ENCODE assay signal across 24 cellular contexts in genomic region chr9:127895811-127896210, GRCh38. TPM values are rescaled to one million over a fixed set of nuclear protein-coding genes. Genes with fewer than 3 reads are reported as not detected.
A peak's percentile ranks its signal among the peaks of the same experiment; 100 is the strongest.
DNase-seq lines count a peak whose midpoint lies in the region; ATAC-seq, FAIRE-seq and TF ChIP-seq lines count a peak whose summit lies in the region.
"Had no signal": no experiment of that assay in that cellular context is flagged by ENCODE, and none has a peak within 500 bp of the region (broad histone marks: within the 10 kb centered on the region; RNA-seq: fewer than 3 reads in every experiment).

No MANE protein-coding gene starts in this region.

- no peaks in the 10 kb centered on the region for H4K20me1 ChIP-seq in HepG2 (ENCODE audit: insufficient read depth, low read length)

- POLR2A ChIA-PET in HepG2 (lab: Yijun Ruan, JAX) = interaction anchor here (1.6 kb wide), 1 partner anchor 8 kb away, joined by 7 read pairs; no protein-coding TSS in a partner anchor

- no peaks in the 10 kb centered on the region for H3K9me3 Mint-ChIP-seq in natural killer cell treated with Interleukin-12 subunit alpha and Interleukin-12 subunit beta and Interleukin-15 and Interleukin-18, amount 100 ng/mL, for 72 hours
- H3K9me3 Mint-ChIP-seq: GM23338 had no signal

- H3K9me3 ChIP-seq in HepG2 (ENCODE audit: low read length) = peaks cover 17% of the 10 kb centered on the region
- H3K9me3 ChIP-seq in right lobe of liver = no peaks in the 10 kb centered on the region
- peaks cover 0 to 8% (median 5%) of the 10 kb centered on the region in 3 donors for H3K9me3 ChIP-seq in skeletal muscle tissue (ENCODE audit: control insufficient read depth in 3 of 3, low read length in 3 of 3)

- 98% methylated on average over 8 of the region's 8 CpGs for WGBS in HepG2 (ENCODE audit: low lambda C conversion rate)
- WGBS in right lobe of liver (ENCODE audit: insufficient coverage, low coverage, low lambda C conversion rate, missing lambda C conversion rate) = 85% methylated on average over 6 of the region's 8 CpGs

- no peak for TF ChIP-seq RAD21 in HepG2 (CRISPR knock-in tag; IDR thresholded peaks at IDR 0.05)

- DNase-seq in HepG2 (ENCODE audit: low spot score) (no peak), right lobe of liver (no peak), inferior parietal cortex (ENCODE audit: extremely low spot score) (no peak)
- DNase-seq in natural killer cell treated with Interleukin-12 subunit alpha and Interleukin-12 subunit beta and Interleukin-15 and Interleukin-18, amount 100 ng/mL, for 72 hours (ENCODE audit: low spot score) = peak; percentile 29
- DNase-seq: activated CD4-positive, alpha-beta memory T cell treated with anti-CD3 and anti-CD28 coated beads for 36 hours; activated CD4-positive, alpha-beta T cell treated with anti-CD3 and anti-CD28 coated beads for 1 hour; activated naive CD4-positive, alpha-beta T cell treated with Interleukin-2 at 50 U/mL for 16 hours; amygdala; CD8-positive, alpha-beta T cell; islet precursor cell; NCI-H82; SIG-M5; stimulated activated CD4-positive, alpha-beta T cell treated with anti-CD3 and anti-CD28 coated beads, Interleukin-2, amount 100 ng/mL, for 48 hours; upper lobe of left lung had no signal

- TF ChIP-seq CTCF in HepG2 (CRISPR knock-in tag; IDR thresholded peaks at IDR 0.05) = no peak
- TF ChIP-seq CTCF in right lobe of liver (IDR thresholded peaks at IDR 0.05) = no peak

- H2AFZ ChIP-seq in HepG2 (ENCODE audit: low read length) = no peak overlapping the region
- H2AFZ ChIP-seq: GM23338 had no signal

- H3K27ac Mint-ChIP-seq in natural killer cell treated with Interleukin-12 subunit alpha and Interleukin-12 subunit beta and Interleukin-15 and Interleukin-18, amount 100 ng/mL, for 72 hours = peak overlapping the region in 1 of 2 donors; percentile 35
- H3K27ac Mint-ChIP-seq: activated CD4-positive, alpha-beta memory T cell treated with anti-CD3 and anti-CD28 coated beads for 36 hours; activated T-helper 1 cell treated with anti-CD3 and anti-CD28 coated beads, Interleukin-12 subunit alpha, Interleukin-12 subunit beta, Interleukin-2, Interleukin-4 antibody, amounts not matched to agents 30 ng/mL and 10 ng/mL and 1 ng/mL, durations not matched to agents 14 hours and 24 hours and 36 hours; CD8-positive, alpha-beta T cell; GM23338; IgD-negative memory B cell; T-helper 2 cell treated with Interferon-gamma antibody and Interleukin-4, amounts not matched to agents 5 μg/mL and 100 μg/mL, for 36 hours had no signal

- peak overlapping the region; percentile 86; the same call in 1 of the 2 replicates for H3K4me2 ChIP-seq in HepG2 (ENCODE audit: low read depth, low read length)
- H3K4me2 ChIP-seq: A549, GM23338 had no signal

- H3K27me3 Mint-ChIP-seq in natural killer cell treated with Interleukin-12 subunit alpha and Interleukin-12 subunit beta and Interleukin-15 and Interleukin-18, amount 100 ng/mL, for 72 hours = no peaks in the 10 kb centered on the region
- H3K27me3 Mint-ChIP-seq: activated CD4-positive, alpha-beta memory T cell treated with anti-CD3 and anti-CD28 coated beads for 36 hours; IgD-negative memory B cell had no signal

- TF ChIP-seq EP300 in HepG2 (IDR thresholded peaks at IDR 0.05; ENCODE audit: low read depth in 2 of 2, low read length in 2 of 2) (no peak), HepG2 (CRISPR knock-in tag; IDR thresholded peaks at IDR 0.05; ENCODE audit: borderline replicate concordance) (no peak)

- TF ChIP-seq POLR2A in HepG2 (IDR thresholded peaks at IDR 0.05; ENCODE audit: insufficient read depth in 1 of 2, low read depth in 2 of 2, low read length in 2 of 2) = no peak
- TF ChIP-seq POLR2A in right lobe of liver (IDR thresholded peaks at IDR 0.05) = no peak

- H3K9ac ChIP-seq in HepG2 (ENCODE audit: insufficient read depth, low read depth, low read length) (peak overlapping the region; percentile 75; the same call in 1 of the 2 replicates), skeletal muscle tissue (ENCODE audit: low read depth in 1 of 3, low read length in 3 of 3) (peak overlapping the region in 2 of 3 donors; percentile 84 to 96)

- no peaks in the 10 kb centered on the region for H3K27me3 ChIP-seq in HepG2 (ENCODE audit: control insufficient read depth in 1 of 2, insufficient read depth in 2 of 2, low read length in 2 of 2)
- H3K27me3 ChIP-seq in right lobe of liver = no peaks in the 10 kb centered on the region
- H3K27me3 ChIP-seq in skeletal muscle tissue (ENCODE audit: control insufficient read depth in 3 of 3, insufficient read depth in 3 of 3, low read length in 3 of 3) = no peaks in the 10 kb centered on the region
- H3K27me3 ChIP-seq: upper lobe of left lung had no signal

- H3K36me3 ChIP-seq in HepG2 (replicated peaks in 1 of 2; ENCODE audit: control insufficient read depth in 1 of 2, insufficient read depth in 2 of 2, low read length in 2 of 2) (peaks cover 27 to 46% of the 10 kb centered on the region in 2 experiments), right lobe of liver (peaks cover 0 to 48% (median 29%) of the 10 kb centered on the region in 4 donors), skeletal muscle tissue (ENCODE audit: control insufficient read depth in 3 of 3, insufficient read depth in 3 of 3, low read length in 3 of 3) (peaks cover 42 to 50% (median 46%) of the 10 kb centered on the region in 3 donors)

- CTCF ChIA-PET in HepG2 (lab: Yijun Ruan, JAX; ENCODE audit: low intra/inter-chr PET ratio, low total read pairs) = no interaction called here

- H3K27ac ChIP-seq in HepG2 (ENCODE audit: extremely low read length, insufficient read depth, low read length) (peak overlapping the region; percentile 92), right lobe of liver (no peak overlapping the region), skeletal muscle tissue (ENCODE audit: low read depth, low read length) (no peak overlapping the region)
- H3K27ac ChIP-seq: A549 had no signal

- no peak overlapping the region for H3K4me3 Mint-ChIP-seq in natural killer cell treated with Interleukin-12 subunit alpha and Interleukin-12 subunit beta and Interleukin-15 and Interleukin-18, amount 100 ng/mL, for 72 hours
- H3K4me3 Mint-ChIP-seq: activated CD4-positive, alpha-beta memory T cell treated with anti-CD3 and anti-CD28 coated beads for 36 hours; activated T-helper 1 cell treated with anti-CD3 and anti-CD28 coated beads, Interleukin-12 subunit alpha, Interleukin-12 subunit beta, Interleukin-2, Interleukin-4 antibody, amounts not matched to agents 30 ng/mL and 10 ng/mL and 1 ng/mL, durations not matched to agents 14 hours and 24 hours and 36 hours; CD8-positive, alpha-beta T cell; GM23338; T-helper 2 cell treated with Interferon-gamma antibody and Interleukin-4, amounts not matched to agents 5 μg/mL and 100 μg/mL, for 36 hours had no signal

- H3K36me3 Mint-ChIP-seq in natural killer cell treated with Interleukin-12 subunit alpha and Interleukin-12 subunit beta and Interleukin-15 and Interleukin-18, amount 100 ng/mL, for 72 hours = peaks cover 32% of the 10 kb centered on the region

- 0 out of 6 replicates have a peak overlapping the region, but pooled peaks of 1 of the 3 experiments have one; percentile 67 for H3K4me3 ChIP-seq in HepG2 (replicated peaks in 1 of 3; ENCODE audit: insufficient read depth in 1 of 3, low read depth in 2 of 3, low read length in 3 of 3)
- no peak overlapping the region for H3K4me3 ChIP-seq in right lobe of liver
- no peak overlapping the region for H3K4me3 ChIP-seq in skeletal muscle tissue (ENCODE audit: low read length in 3 of 3)
- H3K4me3 ChIP-seq: A549, GM23338 had no signal

- peaks cover 19% of the 10 kb centered on the region for H3K79me2 ChIP-seq in HepG2 (ENCODE audit: insufficient read depth, low read length)

- intact Hi-C loops in HepG2 (cut with micrococcal nuclease; ENCODE audit: unreplicated experiment) (no loop called here), right lobe of liver (cut with DNase I) (no loop called here)

- FAIRE-seq in HepG2 (lab: Jason Lieb, UNC) = no peak
- FAIRE-seq: A549, RCC 7860 had no signal

- H3K4me1 ChIP-seq in HepG2 (ENCODE audit: insufficient read depth, low read length) (peaks cover 40% of the 10 kb centered on the region), right lobe of liver (peaks cover 0 to 23% (median 12%) of the 10 kb centered on the region in 4 donors), skeletal muscle tissue (ENCODE audit: control insufficient read depth in 3 of 3, insufficient read depth in 3 of 3, low read length in 3 of 3) (peaks cover 26 to 39% (median 31%) of the 10 kb centered on the region in 3 donors)

- in situ Hi-C loops in HepG2 (cut with HindIII; ENCODE audit: extremely low pct_ligation_motif_present, low pct_unique_long_range_greater_than_20kb) = no loop called here

- no peak for ATAC-seq in HepG2
- no peak for ATAC-seq in right lobe of liver
- no peak for ATAC-seq in natural killer cell treated with Interleukin-12 subunit alpha and Interleukin-12 subunit beta and Interleukin-15 and Interleukin-18, amount 100 ng/mL, for 72 hours
- ATAC-seq in HG02763 (IDR thresholded peaks at IDR 0.05; ENCODE audit: unreplicated experiment) = no peak
- ATAC-seq in HG02981 (IDR thresholded peaks at IDR 0.05; ENCODE audit: unreplicated experiment) = no peak
- no peak for ATAC-seq in GM18520 (IDR thresholded peaks at IDR 0.05; ENCODE audit: unreplicated experiment)
- ATAC-seq: A549; CD8-positive, alpha-beta T cell; GM23338 had no signal

- H3K4me1 Mint-ChIP-seq in natural killer cell treated with Interleukin-12 subunit alpha and Interleukin-12 subunit beta and Interleukin-15 and Interleukin-18, amount 100 ng/mL, for 72 hours (ENCODE audit: low read depth in 2 of 2) = peaks cover 14 to 32% of the 10 kb centered on the region in 2 donors

- BruUV-seq in HepG2 (replicated peaks; lab: Mats Ljungman, UMichigan) = no TSS peak

RNA-seq across cellular contexts. Expression of gene ST6GALNAC6, which starts 3.6 kb away (rescaled TPM):
- 16.7 and 18.5 TPM in 2 replicates for total RNA-seq in HepG2 (2016; rRNA removed; fragmentation: Illumina TruSeq; extraction: Trizol)
- total RNA-seq in HepG2 (2016; cell fraction: cytosol; rRNA removed; fragmentation: Illumina TruSeq; extraction: Trizol; ENCODE audit: low read depth) = 13.5 and 13.9 TPM in 2 replicates
- 11.7 and 18.2 TPM in 2 replicates for total RNA-seq in HepG2 (2016; cell fraction: insoluble cytoplasmic fraction; rRNA removed; fragmentation: Illumina TruSeq; extraction: Trizol)
- 42.0 and 46.1 TPM in 2 replicates for total RNA-seq in HepG2 (2016; cell fraction: membrane; rRNA removed; fragmentation: Illumina TruSeq; extraction: Trizol)
- 13.4 and 15.1 TPM in 2 replicates for total RNA-seq in HepG2 (2016; cell fraction: nucleus; rRNA removed; fragmentation: Illumina TruSeq; extraction: Trizol)
- 65.4 and 103 TPM in 2 replicates for polyA plus RNA-seq in HepG2 (2011; rRNA removed)
- 63.0 and 69.3 TPM in 2 replicates for polyA plus RNA-seq in HepG2 (2011; cell fraction: cytosol; rRNA removed)
- polyA plus RNA-seq in HepG2 (2011; cell fraction: nucleus; rRNA removed) = 134 and 138 TPM in 2 replicates
- polyA plus RNA-seq in HepG2 (2012) = 36.1 and 53.0 TPM in 2 replicates
- 33.4 and 37.1 TPM in 2 replicates for polyA plus RNA-seq in HepG2 (2016; cell fraction: cytosol; fragmentation: Illumina TruSeq; extraction: Trizol; ENCODE audit: low read depth)
- 18.0 and 19.3 TPM in 2 replicates for polyA plus RNA-seq in HepG2 (2016; cell fraction: insoluble cytoplasmic fraction; fragmentation: Illumina TruSeq; extraction: Trizol; ENCODE audit: low read depth)
- 54.8 and 59.0 TPM in 2 replicates for polyA plus RNA-seq in HepG2 (2016; cell fraction: membrane; fragmentation: Illumina TruSeq; extraction: Trizol; ENCODE audit: low read depth)
- 32.9 and 35.5 TPM in 2 replicates for polyA plus RNA-seq in HepG2 (2016; cell fraction: nucleus; fragmentation: Illumina TruSeq; extraction: Trizol; ENCODE audit: insufficient read depth, low read depth)
- polyA minus RNA-seq in HepG2 (2011; rRNA and poly(A)+ RNA removed; ENCODE audit: low replicate concordance) = 41.6 and 91.9 TPM in 2 replicates
- 15.4 and 21.1 TPM in 2 replicates for polyA minus RNA-seq in HepG2 (2011; cell fraction: cytosol; rRNA and poly(A)+ RNA removed)
- 22.4 and 22.6 TPM in 2 replicates for polyA minus RNA-seq in HepG2 (2011; cell fraction: nucleus; rRNA and poly(A)+ RNA removed)
- total RNA-seq in right lobe of liver = 10 to 100 TPM; 22.5 to 40.3 (median 29.8) TPM
- 10 to 100 TPM; 53.4 to 67.2 TPM for total RNA-seq in natural killer cell treated with Interleukin-12 subunit alpha and Interleukin-12 subunit beta and Interleukin-15 and Interleukin-18, amount 100 ng/mL, for 72 hours
- total RNA-seq in skeletal muscle tissue = 33.9 TPM

RNA-seq across cellular contexts. Expression of gene AK1, which starts 18.3 kb away (rescaled TPM):
- total RNA-seq in HepG2 (2016; rRNA removed; fragmentation: Illumina TruSeq; extraction: Trizol) (25.7 and 32.8 TPM in 2 replicates), right lobe of liver (10 to 100 TPM; 31.4 to 78.6 (median 51.7) TPM), skeletal muscle tissue (359 TPM)
- total RNA-seq in HepG2 (2016; cell fraction: cytosol; rRNA removed; fragmentation: Illumina TruSeq; extraction: Trizol; ENCODE audit: low read depth) = 12.5 and 17.4 TPM in 2 replicates
- total RNA-seq in HepG2 (2016; cell fraction: insoluble cytoplasmic fraction; rRNA removed; fragmentation: Illumina TruSeq; extraction: Trizol) = 27.8 and 33.7 TPM in 2 replicates
- 18.2 and 19.8 TPM in 2 replicates for total RNA-seq in HepG2 (2016; cell fraction: membrane; rRNA removed; fragmentation: Illumina TruSeq; extraction: Trizol)
- 13.7 and 15.3 TPM in 2 replicates for total RNA-seq in HepG2 (2016; cell fraction: nucleus; rRNA removed; fragmentation: Illumina TruSeq; extraction: Trizol)
- 19.1 and 28.5 TPM in 2 replicates for polyA plus RNA-seq in HepG2 (2011; rRNA removed)
- polyA plus RNA-seq in HepG2 (2011; cell fraction: cytosol; rRNA removed) = 29.9 and 38.0 TPM in 2 replicates
- 34.1 and 55.6 TPM in 2 replicates for polyA plus RNA-seq in HepG2 (2011; cell fraction: nucleus; rRNA removed)
- polyA plus RNA-seq in HepG2 (2012) = 17.5 and 23.3 TPM in 2 replicates
- 28.9 and 48.9 TPM in 2 replicates for polyA plus RNA-seq in HepG2 (2016; cell fraction: cytosol; fragmentation: Illumina TruSeq; extraction: Trizol; ENCODE audit: low read depth)
- 44.7 and 50.7 TPM in 2 replicates for polyA plus RNA-seq in HepG2 (2016; cell fraction: insoluble cytoplasmic fraction; fragmentation: Illumina TruSeq; extraction: Trizol; ENCODE audit: low read depth)
- 31.6 and 41.6 TPM in 2 replicates for polyA plus RNA-seq in HepG2 (2016; cell fraction: membrane; fragmentation: Illumina TruSeq; extraction: Trizol; ENCODE audit: low read depth)
- 39.2 and 40.7 TPM in 2 replicates for polyA plus RNA-seq in HepG2 (2016; cell fraction: nucleus; fragmentation: Illumina TruSeq; extraction: Trizol; ENCODE audit: insufficient read depth, low read depth)
- polyA minus RNA-seq in HepG2 (2011; rRNA and poly(A)+ RNA removed; ENCODE audit: low replicate concordance) = 3.6 and 45.8 TPM in 2 replicates
- polyA minus RNA-seq in HepG2 (2011; cell fraction: cytosol; rRNA and poly(A)+ RNA removed) = 3.8 and 5.4 TPM in 2 replicates
- polyA minus RNA-seq in HepG2 (2011; cell fraction: nucleus; rRNA and poly(A)+ RNA removed) = 1.7 and 4.1 TPM in 2 replicates
- total RNA-seq in natural killer cell treated with Interleukin-12 subunit alpha and Interleukin-12 subunit beta and Interleukin-15 and Interleukin-18, amount 100 ng/mL, for 72 hours = 10 to 100 TPM; 11.5 to 13.0 TPM

RNA-seq across cellular contexts. Expression of gene ST6GALNAC4, which starts 21.0 kb away (rescaled TPM):
- 14.8 and 18.8 TPM in 2 replicates for total RNA-seq in HepG2 (2016; rRNA removed; fragmentation: Illumina TruSeq; extraction: Trizol)
- total RNA-seq in HepG2 (2016; cell fraction: cytosol; rRNA removed; fragmentation: Illumina TruSeq; extraction: Trizol; ENCODE audit: low read depth) = 35.6 and 43.0 TPM in 2 replicates
- 13.0 and 19.7 TPM in 2 replicates for total RNA-seq in HepG2 (2016; cell fraction: insoluble cytoplasmic fraction; rRNA removed; fragmentation: Illumina TruSeq; extraction: Trizol)
- 47.7 and 65.6 TPM in 2 replicates for total RNA-seq in HepG2 (2016; cell fraction: membrane; rRNA removed; fragmentation: Illumina TruSeq; extraction: Trizol)
- total RNA-seq in HepG2 (2016; cell fraction: nucleus; rRNA removed; fragmentation: Illumina TruSeq; extraction: Trizol) = 12.8 and 17.5 TPM in 2 replicates
- polyA plus RNA-seq in HepG2 (2011; rRNA removed) = 27.7 and 36.4 TPM in 2 replicates
- polyA plus RNA-seq in HepG2 (2011; cell fraction: cytosol; rRNA removed) = 26.2 and 47.9 TPM in 2 replicates
- polyA plus RNA-seq in HepG2 (2011; cell fraction: nucleus; rRNA removed) = 41.2 and 43.3 TPM in 2 replicates
- polyA plus RNA-seq in HepG2 (2012) = 14.8 and 21.6 TPM in 2 replicates
- 55.5 and 75.3 TPM in 2 replicates for polyA plus RNA-seq in HepG2 (2016; cell fraction: cytosol; fragmentation: Illumina TruSeq; extraction: Trizol; ENCODE audit: low read depth)
- polyA plus RNA-seq in HepG2 (2016; cell fraction: insoluble cytoplasmic fraction; fragmentation: Illumina TruSeq; extraction: Trizol; ENCODE audit: low read depth) = 20.6 and 23.9 TPM in 2 replicates
- 69.4 and 78.8 TPM in 2 replicates for polyA plus RNA-seq in HepG2 (2016; cell fraction: membrane; fragmentation: Illumina TruSeq; extraction: Trizol; ENCODE audit: low read depth)
- 25.2 and 32.3 TPM in 2 replicates for polyA plus RNA-seq in HepG2 (2016; cell fraction: nucleus; fragmentation: Illumina TruSeq; extraction: Trizol; ENCODE audit: insufficient read depth, low read depth)
- polyA minus RNA-seq in HepG2 (2011; rRNA and poly(A)+ RNA removed; ENCODE audit: low replicate concordance) = 74.4 and 118 TPM in 2 replicates
- polyA minus RNA-seq in HepG2 (2011; cell fraction: cytosol; rRNA and poly(A)+ RNA removed) = 40.0 and 42.1 TPM in 2 replicates
- polyA minus RNA-seq in HepG2 (2011; cell fraction: nucleus; rRNA and poly(A)+ RNA removed) = 15.6 and 17.8 TPM in 2 replicates
- 10 to 100 TPM in 3 of 6 experiments, 1 to 10 TPM in 3; 3.2 to 23.8 (median 11.2) TPM for total RNA-seq in right lobe of liver
- total RNA-seq in natural killer cell treated with Interleukin-12 subunit alpha and Interleukin-12 subunit beta and Interleukin-15 and Interleukin-18, amount 100 ng/mL, for 72 hours = 10 to 100 TPM; 17.5 to 44.5 TPM
- total RNA-seq in skeletal muscle tissue = 23.5 TPM

RNA-seq across cellular contexts. Expression of gene PIP5KL1, which starts 34.8 kb away (rescaled TPM):
- 0.20 TPM in 1 of 2 replicates, not detected in the other for total RNA-seq in HepG2 (2016; rRNA removed; fragmentation: Illumina TruSeq; extraction: Trizol)
- 0.51 TPM in 1 of 2 replicates, not detected in the other for total RNA-seq in HepG2 (2016; cell fraction: cytosol; rRNA removed; fragmentation: Illumina TruSeq; extraction: Trizol; ENCODE audit: low read depth)
- 0.15 TPM in 1 of 2 replicates, not detected in the other for total RNA-seq in HepG2 (2016; cell fraction: insoluble cytoplasmic fraction; rRNA removed; fragmentation: Illumina TruSeq; extraction: Trizol)
- total RNA-seq in HepG2 (2016; cell fraction: membrane; rRNA removed; fragmentation: Illumina TruSeq; extraction: Trizol) = not detected in 2 replicates
- total RNA-seq in HepG2 (2016; cell fraction: nucleus; rRNA removed; fragmentation: Illumina TruSeq; extraction: Trizol) = 0.56 TPM in 1 of 2 replicates, not detected in the other
- polyA plus RNA-seq in HepG2 (2011; rRNA removed) = 0.44 and 0.49 TPM in 2 replicates
- polyA plus RNA-seq in HepG2 (2011; cell fraction: cytosol; rRNA removed) = 0.17 and 0.32 TPM in 2 replicates
- 5.3 and 9.9 TPM in 2 replicates for polyA plus RNA-seq in HepG2 (2011; cell fraction: nucleus; rRNA removed)
- 0.32 and 0.67 TPM in 2 replicates for polyA plus RNA-seq in HepG2 (2012)
- polyA plus RNA-seq in HepG2 (2016; cell fraction: cytosol; fragmentation: Illumina TruSeq; extraction: Trizol; ENCODE audit: low read depth) = 0.24 TPM in 1 of 2 replicates, not detected in the other
- not detected in 2 replicates for polyA plus RNA-seq in HepG2 (2016; cell fraction: insoluble cytoplasmic fraction; fragmentation: Illumina TruSeq; extraction: Trizol; ENCODE audit: low read depth)
- not detected in 2 replicates for polyA plus RNA-seq in HepG2 (2016; cell fraction: membrane; fragmentation: Illumina TruSeq; extraction: Trizol; ENCODE audit: low read depth)
- polyA plus RNA-seq in HepG2 (2016; cell fraction: nucleus; fragmentation: Illumina TruSeq; extraction: Trizol; ENCODE audit: insufficient read depth, low read depth) = 1.1 TPM in 1 of 2 replicates, not detected in the other
- polyA minus RNA-seq in HepG2 (2011; rRNA and poly(A)+ RNA removed; ENCODE audit: low replicate concordance) = 0.72 and 1.4 TPM in 2 replicates
- polyA minus RNA-seq in HepG2 (2011; cell fraction: cytosol; rRNA and poly(A)+ RNA removed) = 0.88 TPM in 1 of 2 replicates, not detected in the other
- polyA minus RNA-seq in HepG2 (2011; cell fraction: nucleus; rRNA and poly(A)+ RNA removed) = 1.3 and 2.2 TPM in 2 replicates
- total RNA-seq in right lobe of liver = under 1 TPM in 3 of 6 experiments, not detected in 3; 0.58 to 0.81 (median 0.70) TPM
- total RNA-seq in natural killer cell treated with Interleukin-12 subunit alpha and Interleukin-12 subunit beta and Interleukin-15 and Interleukin-18, amount 100 ng/mL, for 72 hours = 1 to 10 TPM; 2.7 to 3.7 TPM
- not detected for total RNA-seq in skeletal muscle tissue

RNA-seq across cellular contexts. Expression of gene ENG, which starts 41.4 kb away (rescaled TPM):
- 0.02 TPM in 1 of 2 replicates, not detected in the other for total RNA-seq in HepG2 (2016; rRNA removed; fragmentation: Illumina TruSeq; extraction: Trizol)
- not detected in 2 replicates for total RNA-seq in HepG2 (2016; cell fraction: cytosol; rRNA removed; fragmentation: Illumina TruSeq; extraction: Trizol; ENCODE audit: low read depth)
- 0.07 and 0.17 TPM in 2 replicates for total RNA-seq in HepG2 (2016; cell fraction: insoluble cytoplasmic fraction; rRNA removed; fragmentation: Illumina TruSeq; extraction: Trizol)
- 0.07 and 0.22 TPM in 2 replicates for total RNA-seq in HepG2 (2016; cell fraction: membrane; rRNA removed; fragmentation: Illumina TruSeq; extraction: Trizol)
- 0.25 TPM in 1 of 2 replicates, not detected in the other for total RNA-seq in HepG2 (2016; cell fraction: nucleus; rRNA removed; fragmentation: Illumina TruSeq; extraction: Trizol)
- 1.1 and 1.4 TPM in 2 replicates for polyA plus RNA-seq in HepG2 (2011; rRNA removed)
- 0.82 and 1.1 TPM in 2 replicates for polyA plus RNA-seq in HepG2 (2011; cell fraction: cytosol; rRNA removed)
- polyA plus RNA-seq in HepG2 (2011; cell fraction: nucleus; rRNA removed) = 2.1 and 2.3 TPM in 2 replicates
- 1.4 and 1.5 TPM in 2 replicates for polyA plus RNA-seq in HepG2 (2012)
- polyA plus RNA-seq in HepG2 (2016; cell fraction: cytosol; fragmentation: Illumina TruSeq; extraction: Trizol; ENCODE audit: low read depth) = not detected in 2 replicates
- polyA plus RNA-seq in HepG2 (2016; cell fraction: insoluble cytoplasmic fraction; fragmentation: Illumina TruSeq; extraction: Trizol; ENCODE audit: low read depth) = 0.08 TPM in 1 of 2 replicates, not detected in the other
- polyA plus RNA-seq in HepG2 (2016; cell fraction: membrane; fragmentation: Illumina TruSeq; extraction: Trizol; ENCODE audit: low read depth) = 0.06 and 0.13 TPM in 2 replicates
- 0.20 and 0.22 TPM in 2 replicates for polyA plus RNA-seq in HepG2 (2016; cell fraction: nucleus; fragmentation: Illumina TruSeq; extraction: Trizol; ENCODE audit: insufficient read depth, low read depth)
- 1.2 and 26.5 TPM in 2 replicates for polyA minus RNA-seq in HepG2 (2011; rRNA and poly(A)+ RNA removed; ENCODE audit: low replicate concordance)
- 0.30 and 0.62 TPM in 2 replicates for polyA minus RNA-seq in HepG2 (2011; cell fraction: cytosol; rRNA and poly(A)+ RNA removed)
- polyA minus RNA-seq in HepG2 (2011; cell fraction: nucleus; rRNA and poly(A)+ RNA removed) = 0.75 and 0.90 TPM in 2 replicates
- total RNA-seq in right lobe of liver = 10 to 100 TPM; 27.4 to 90.1 (median 54.1) TPM
- 10 to 100 TPM; 12.7 to 34.1 TPM for total RNA-seq in natural killer cell treated with Interleukin-12 subunit alpha and Interleukin-12 subunit beta and Interleukin-15 and Interleukin-18, amount 100 ng/mL, for 72 hours
- 9.4 TPM for total RNA-seq in skeletal muscle tissue
